Comparison of ENCODE assay signal across 16 cellular contexts in genomic region chrX:37627602-37628001, GRCh38. TPM values are rescaled to one million over a fixed set of nuclear protein-coding genes. Genes with fewer than 3 reads are reported as not detected.
DNase-seq lines count a peak whose midpoint lies in the region; ATAC-seq and TF ChIP-seq lines count a peak whose summit lies in the region.
"Had no signal": no experiment of that assay in that cellular context is flagged by ENCODE, and none has a peak within 500 bp of the region (broad histone marks: within the 10 kb centered on the region; RNA-seq: fewer than 3 reads in every experiment).

No MANE protein-coding gene starts in this region.

- TF ChIP-seq CTCF in epithelial cell of esophagus (IDR thresholded peaks at IDR 0.05; ENCODE audit: insufficient read depth, low read depth, low read length, missing control alignments) (no peak), right lobe of liver (IDR thresholded peaks at IDR 0.05) (no peak)

- ATAC-seq in left ventricle myocardium superior (peak; percentile 34), right lobe of liver (peak; percentile 99 to 100 (median 99)), GM21360 (IDR thresholded peaks at IDR 0.05; ENCODE audit: unreplicated experiment) (no peak), HG03378 (IDR thresholded peaks at IDR 0.05; ENCODE audit: unreplicated experiment) (no peak)

- DNase-seq in left ventricle myocardium superior (no peak), cardiac septum (ENCODE audit: low spot score) (no peak), epithelial cell of esophagus (ENCODE audit: low read depth) (peak; percentile 39), right lobe of liver (peak; percentile 77 to 86 (median 79))
- DNase-seq in activated naive CD4-positive, alpha-beta T cell treated with anti-CD3 and anti-CD28 coated beads, Interleukin-2, amount 10 ng/mL, durations not matched to agents 7 days and 5 days: no peak
- DNase-seq in activated CD4-positive, alpha-beta T cell treated with anti-CD3 and anti-CD28 coated beads, Interleukin-2, amount 50 U/mL, for 1 hour: no peak
- DNase-seq: 8988T, COR-L47, H7, IMR-90, NCI-H1048, PC-9, Right ventricle myocardium superior had no signal

- H3K36me3 Mint-ChIP-seq in activated naive CD4-positive, alpha-beta T cell treated with anti-CD3 and anti-CD28 coated beads, Interleukin-2, amount 10 ng/mL, durations not matched to agents 7 days and 5 days: no peaks in the 10 kb centered on the region

- H3K27me3 ChIP-seq in right lobe of liver: no peaks in the 10 kb centered on the region

- H3K9me3 ChIP-seq in right lobe of liver: no peaks in the 10 kb centered on the region

- peaks cover 0 to 4% (median 0%) of the 10 kb centered on the region in 4 donors for H3K4me1 ChIP-seq in right lobe of liver

- no peaks in the 10 kb centered on the region for H3K9me3 Mint-ChIP-seq in activated naive CD4-positive, alpha-beta T cell treated with anti-CD3 and anti-CD28 coated beads, Interleukin-2, amount 10 ng/mL, durations not matched to agents 7 days and 5 days

- no peak for TF ChIP-seq POLR2A in right lobe of liver (IDR thresholded peaks at IDR 0.05)

- CTCF ChIA-PET in activated naive CD4-positive, alpha-beta T cell treated with anti-CD3 and anti-CD28 coated beads, Interleukin-2, amount 10 ng/mL, durations not matched to agents 7 days and 5 days (lab: Charles Lee): no interaction called here

- H3K36me3 ChIP-seq in right lobe of liver: no peaks in the 10 kb centered on the region

- H3K27ac ChIP-seq in right lobe of liver: peak overlapping the region in 2 of 3 donors; percentile 48
- H3K27ac ChIP-seq: C4-2B, PC-9 had no signal

- H3K27me3 Mint-ChIP-seq in activated naive CD4-positive, alpha-beta T cell treated with anti-CD3 and anti-CD28 coated beads, Interleukin-2, amount 10 ng/mL, durations not matched to agents 7 days and 5 days: no peaks in the 10 kb centered on the region

- intact Hi-C loops in left ventricle myocardium superior (cut with micrococcal nuclease): no loop called here
- intact Hi-C loops in cardiac septum (cut with DNase I): no loop called here
- intact Hi-C loops in right lobe of liver (cut with DNase I): no loop called here

- no peaks in the 10 kb centered on the region for H3K4me1 Mint-ChIP-seq in activated naive CD4-positive, alpha-beta T cell treated with anti-CD3 and anti-CD28 coated beads, Interleukin-2, amount 10 ng/mL, durations not matched to agents 7 days and 5 days

- WGBS in right lobe of liver (ENCODE audit: insufficient coverage, low coverage, low lambda C conversion rate, missing lambda C conversion rate): 20% methylated on average over 1 of the region's 1 CpG

- H3K4me3 Mint-ChIP-seq in activated naive CD4-positive, alpha-beta T cell treated with anti-CD3 and anti-CD28 coated beads, Interleukin-2, amount 10 ng/mL, durations not matched to agents 7 days and 5 days: no peak overlapping the region

- H3K4me3 ChIP-seq in epithelial cell of esophagus (ENCODE audit: low read length) (no peak overlapping the region), right lobe of liver (no peak overlapping the region)
- H3K4me3 ChIP-seq: PC-9 had no signal

- H3K27ac Mint-ChIP-seq in activated naive CD4-positive, alpha-beta T cell treated with anti-CD3 and anti-CD28 coated beads, Interleukin-2, amount 10 ng/mL, durations not matched to agents 7 days and 5 days: no peak overlapping the region

RNA-seq across cellular contexts. Expression of gene LANCL3, which starts 56.1 kb away (rescaled TPM):
- total RNA-seq in left ventricle myocardium superior: 0.05 TPM
- total RNA-seq in cardiac septum: 0.75 TPM
- under 1 TPM in 3 of 6 experiments, not detected in 3; 0.02 to 0.10 (median 0.07) TPM for total RNA-seq in right lobe of liver
- total RNA-seq: IMR-90 had no signal

RNA-seq across cellular contexts. Expression of gene XK, which starts 58.0 kb away (rescaled TPM):
- total RNA-seq in left ventricle myocardium superior: 8.7 TPM
- 6.8 TPM for total RNA-seq in cardiac septum
- 1 to 10 TPM in 5 of 6 experiments, under 1 TPM in 1; 0.56 to 4.5 (median 1.6) TPM for total RNA-seq in right lobe of liver

Comparison
In these comparisons a context has a peak if more than half of its experiments do, and no peak if none do; other contexts are left out.
1. ATAC-seq: peak in left ventricle myocardium superior (single experiment) and right lobe of liver (4 of 4); none in GM21360 (single experiment) and HG03378 (single experiment).
2. DNase-seq: peak in epithelial cell of esophagus (single experiment) and right lobe of liver (3 of 3); none in left ventricle myocardium superior (single experiment), cardiac septum (single experiment), activated naive CD4-positive, alpha-beta T cell treated with anti-CD3 and anti-CD28 coated beads, Interleukin-2, amount 10 ng/mL, durations not matched to agents 7 days and 5 days (single experiment) and activated CD4-positive, alpha-beta T cell treated with anti-CD3 and anti-CD28 coated beads, Interleukin-2, amount 50 U/mL, for 1 hour (single experiment).